3 cellular contexts compared by ENCODE assay signal in genomic region chr2:70743677-70744076, GRCh38.
TF ChIP-seq lines count a peak whose summit lies in the region.

No MANE protein-coding gene starts in this region.

TF ChIP-seq in A549, 52 proteins besides CTCF, POLR2A, EP300 and RAD21:
- TF ChIP-seq JUNB (IDR thresholded peaks at IDR 0.05) (no peak), CHD4 (IDR thresholded peaks at IDR 0.05; ENCODE audit: borderline replicate concordance) (peak; percentile 53; the same call in 1 of the 2 replicates), KDM1A (IDR thresholded peaks at IDR 0.05; ENCODE audit: low read depth) (peak; percentile 83; the same call in 1 of the 2 replicates)

TF ChIP-seq in HEK293, 187 proteins besides CTCF, POLR2A, EP300 and RAD21:
- TF ChIP-seq ZNF221 (tag by site-specific recombination; IDR thresholded peaks at IDR 0.05; ENCODE audit: borderline replicate concordance) (no peak), ZNF623 (tag by site-specific recombination; IDR thresholded peaks at IDR 0.05) (peak; percentile 92), ZSCAN18 (tag by site-specific recombination; IDR thresholded peaks at IDR 0.05) (no peak), ZFP69B (tag by site-specific recombination; IDR thresholded peaks at IDR 0.05) (no peak)
TF ChIP-seq in HEK293: peak in this region for 1.

TF ChIP-seq in K562, 482 proteins besides CTCF, POLR2A, EP300 and RAD21 (continues in another document):
- TF ChIP-seq ZBTB43 (CRISPR knock-in tag; IDR thresholded peaks at IDR 0.05) (no peak), RBFOX2 (IDR thresholded peaks at IDR 0.05; ENCODE audit: low read depth, low read length) (no peak), NFIC (IDR thresholded peaks at IDR 0.05) (peak; percentile 40; the same call in 1 of the 2 replicates), CBX2 (IDR thresholded peaks at IDR 0.05; ENCODE audit: insufficient read depth, low read length, poor library complexity, severe bottlenecking) (no peak), PBX2 (CRISPR knock-in tag; IDR thresholded peaks at IDR 0.05; ENCODE audit: low read depth) (peak; percentile 54; the same call in 1 of the 2 replicates), PBX2 (tag; conservative IDR thresholded peaks at IDR 0.05; ENCODE audit: low read depth) (peak; percentile 95), HDAC6 (IDR thresholded peaks at IDR 0.05; ENCODE audit: low read depth, low read length) (no peak), GTF2F1 (IDR thresholded peaks at IDR 0.05; ENCODE audit: low read depth, low read length) (no peak), NELFE (IDR thresholded peaks at IDR 0.05; ENCODE audit: insufficient read depth, insufficient read length) (no peak), KDM4B (IDR thresholded peaks at IDR 0.05; ENCODE audit: borderline replicate concordance in 2 of 2, low read depth in 1 of 2) (no peak), ZNF655 (CRISPR knock-in tag; IDR thresholded peaks at IDR 0.05) (no peak), HNRNPH1 (optimal IDR thresholded peaks at IDR 0.05; ENCODE audit: low read depth, low read length) (no peak), NCOA1 (IDR thresholded peaks at IDR 0.05; ENCODE audit: low read depth) (no peak), FUS (optimal IDR thresholded peaks at IDR 0.05; ENCODE audit: low read depth, low read length) (no peak), ZSCAN32 (CRISPR knock-in tag; IDR thresholded peaks at IDR 0.05) (no peak), RNF219 (CRISPR knock-in tag; IDR thresholded peaks at IDR 0.05) (no peak), GABPA (tag; conservative IDR thresholded peaks at IDR 0.05; ENCODE audit: low read depth) (no peak), MTA2 (IDR thresholded peaks at IDR 0.05; ENCODE audit: low read depth) (no peak), SMARCE1 (IDR thresholded peaks at IDR 0.05) (peak; percentile 51; the same call in 1 of the 2 replicates), LCOR (CRISPR knock-in tag; IDR thresholded peaks at IDR 0.05) (no peak), BRF1 (IDR thresholded peaks at IDR 0.05; ENCODE audit: borderline replicate concordance, extremely low read depth, insufficient read length) (no peak), ZNF507 (tag; conservative IDR thresholded peaks at IDR 0.05) (no peak), ZNF274 (IDR thresholded peaks at IDR 0.05; ENCODE audit: borderline replicate concordance, low read depth, low read length) (no peak), MNT (conservative IDR thresholded peaks at IDR 0.05) (peak; percentile 11 to 29; a peak in 1 of 4 replicates), RBM17 (IDR thresholded peaks at IDR 0.05; ENCODE audit: borderline replicate concordance, low read depth, low read length) (no peak), ATF3 (IDR thresholded peaks at IDR 0.05) (peak; percentile 43), ATF3 (CRISPR knock-in tag; conservative IDR thresholded peaks at IDR 0.05) (no peak), NFE2L1 (tag; IDR thresholded peaks at IDR 0.05; ENCODE audit: borderline replicate concordance, low read depth) (no peak), POLR2H (tag; IDR thresholded peaks at IDR 0.05; ENCODE audit: low read depth) (no peak), EP400 (IDR thresholded peaks at IDR 0.05) (0 out of 2 replicates have a peak, but pooled peaks have one; percentile 26), ZNF57 (CRISPR knock-in tag; IDR thresholded peaks at IDR 0.05) (no peak), KAT7 (CRISPR knock-in tag; IDR thresholded peaks at IDR 0.05; ENCODE audit: borderline replicate concordance) (no peak), ZBTB2 (IDR thresholded peaks at IDR 0.05) (0 out of 2 replicates have a peak, but pooled peaks have one; percentile 25), MED1 (CRISPR knock-in tag; IDR thresholded peaks at IDR 0.05; ENCODE audit: borderline replicate concordance) (no peak), U2AF2 (optimal IDR thresholded peaks at IDR 0.05; ENCODE audit: low read depth, low read length) (no peak), TCF3 (CRISPR knock-in tag; IDR thresholded peaks at IDR 0.05) (no peak), MAFG (tag; conservative IDR thresholded peaks at IDR 0.05) (peak; percentile 71), BCOR (IDR thresholded peaks at IDR 0.05) (peak; percentile 95), MYC (IDR thresholded peaks at IDR 0.05; ENCODE audit: low read depth, low read length) (0 out of 2 replicates have a peak, but pooled peaks have one; percentile 15), MYC (CRISPR knock-in tag; IDR thresholded peaks at IDR 0.05; ENCODE audit: borderline replicate concordance, low read depth) (no peak), CXXC5 (CRISPR knock-in tag; IDR thresholded peaks at IDR 0.05) (no peak), XRCC4 (IDR thresholded peaks at IDR 0.05; ENCODE audit: extremely low read depth, insufficient read depth, insufficient read length) (no peak), NR0B1 (IDR thresholded peaks at IDR 0.05; ENCODE audit: partially characterized antibody) (no peak), CHD1 (IDR thresholded peaks at IDR 0.05; ENCODE audit: low read length) (no peak), TCF7L2 (IDR thresholded peaks at IDR 0.05; ENCODE audit: low read depth, low read length) (no peak), SNAPC5 (CRISPR knock-in tag; IDR thresholded peaks at IDR 0.05) (no peak), ZNF780A (CRISPR knock-in tag; IDR thresholded peaks at IDR 0.05) (no peak), TAF15 (IDR thresholded peaks at IDR 0.05; ENCODE audit: low read depth, low read length) (no peak), MEIS2 (IDR thresholded peaks at IDR 0.05; ENCODE audit: partially characterized antibody) (peak; percentile 98), HNRNPK (IDR thresholded peaks at IDR 0.05; ENCODE audit: low read depth, low read length, poor library complexity, severe bottlenecking) (no peak), CHAMP1 (IDR thresholded peaks at IDR 0.05) (no peak), ATF1 (CRISPR knock-in tag; IDR thresholded peaks at IDR 0.05) (no peak), ATF1 (tag; IDR thresholded peaks at IDR 0.05) (no peak)
